Comparison of ENCODE assay signal across 31 cellular contexts in genomic region chr2:26384183-26384582, GRCh38. TPM values are rescaled to one million over a fixed set of nuclear protein-coding genes. Genes with fewer than 3 reads are reported as not detected.
DNase-seq lines count a peak whose midpoint lies in the region; ATAC-seq lines count a peak whose summit lies in the region.
"Had no signal": no experiment of that assay in that cellular context is flagged by ENCODE, and none has a peak within 500 bp of the region (broad histone marks: within the 10 kb centered on the region; RNA-seq: fewer than 3 reads in every experiment).

No MANE protein-coding gene starts in this region.

- H4K20me1 ChIP-seq in Karpas-422 (ENCODE audit: insufficient read depth, low read depth, low read length) = no peaks in the 10 kb centered on the region

- H3K4me3 ChIP-seq in Karpas-422 (ENCODE audit: low read length) = no peak overlapping the region
- H3K4me3 ChIP-seq: BLaER1 treated with 17β-estradiol and CSF1 and Interleukin-3, amounts not matched to agents 10 nM and 100 nM; esophagus muscularis mucosa; heart right ventricle; stomach had no signal

- H3K4me1 ChIP-seq in Karpas-422 (ENCODE audit: low read length) = peaks cover 16% of the 10 kb centered on the region
- H3K4me1 ChIP-seq: esophagus muscularis mucosa, stomach had no signal

- peaks cover 30% of the 10 kb centered on the region for H3K79me2 ChIP-seq in Karpas-422 (ENCODE audit: low read length)

- H3K9me3 ChIP-seq in Karpas-422 (ENCODE audit: low read length) = no peaks in the 10 kb centered on the region
- H3K9me3 ChIP-seq: BLaER1 treated with 17β-estradiol and CSF1 and Interleukin-3, amounts not matched to agents 10 nM and 100 nM; esophagus muscularis mucosa; heart right ventricle; stomach had no signal

- no peak overlapping the region for H2AFZ ChIP-seq in Karpas-422 (ENCODE audit: low read length)

- no peak overlapping the region for H3K4me2 ChIP-seq in Karpas-422 (ENCODE audit: low read depth, low read length, poor library complexity, severe bottlenecking)
- H3K4me2 ChIP-seq: BLaER1 treated with 17β-estradiol and CSF1 and Interleukin-3, amounts not matched to agents 10 nM and 100 nM had no signal

- H3K27me3 ChIP-seq in Karpas-422 (ENCODE audit: low read length) = no peaks in the 10 kb centered on the region
- H3K27me3 ChIP-seq: BLaER1 treated with 17β-estradiol and CSF1 and Interleukin-3, amounts not matched to agents 10 nM and 100 nM; esophagus muscularis mucosa; heart right ventricle; stomach had no signal

- H3K9ac ChIP-seq in Karpas-422 (ENCODE audit: low read length) = no peak overlapping the region
- H3K9ac ChIP-seq: BLaER1 treated with 17β-estradiol and CSF1 and Interleukin-3, amounts not matched to agents 10 nM and 100 nM had no signal

- H3K9me2 ChIP-seq in Karpas-422 (replicated peaks; ENCODE audit: insufficient read depth, low read length) = 0 out of 2 replicates have a peak, but pooled peaks cover 3% of the 10 kb centered on the region

- peak overlapping the region; percentile 7; the same call in 1 of the 2 replicates for H3K27ac ChIP-seq in Karpas-422 (ENCODE audit: low read length)
- H3K27ac ChIP-seq in caudate nucleus (ENCODE audit: low read depth, low read length) = peak overlapping the region; percentile 34
- H3K27ac ChIP-seq: BLaER1 treated with 17β-estradiol and CSF1 and Interleukin-3, amounts not matched to agents 10 nM and 100 nM; esophagus muscularis mucosa; heart right ventricle; stomach had no signal

- no peak for ATAC-seq in GM21529 (IDR thresholded peaks at IDR 0.05; ENCODE audit: unreplicated experiment)
- no peak for ATAC-seq in HG02610 (IDR thresholded peaks at IDR 0.05; ENCODE audit: unreplicated experiment)
- ATAC-seq: activated naive CD8-positive, alpha-beta T cell treated with anti-CD3 and anti-CD28 coated beads, Interleukin-2, amount 50 U/mL, for 24 hours; activated T-cell treated with anti-CD3 and anti-CD28 coated beads, Interleukin-2, amount 50 U/mL, for 4 hours; heart right ventricle; left ventricle myocardium superior; right cardiac atrium had no signal

- DNase-seq in EH (ENCODE audit: low read depth) (peak; percentile 35), Karpas-422 (no peak), caudate nucleus (lab: John Stamatoyannopoulos, UW) (peak in 8 of 61 donors; percentile 1 to 31 (median 18)), putamen (ENCODE audit: low spot score) (peak; percentile 3), SK-N-DZ (ENCODE audit: low spot score) (no peak)
- DNase-seq: activated CD4-positive, alpha-beta T cell treated with anti-CD3 and anti-CD28 coated beads for 4 hours; activated naive CD8-positive, alpha-beta T cell treated with anti-CD3 and anti-CD28 coated beads, Interleukin-2, amount 50 U/mL, for 24 hours; activated T-cell treated with anti-CD3 and anti-CD28 coated beads, Interleukin-2, amount 50 U/mL, for 4 hours; central memory CD4-positive, alpha-beta T cell; COR-L47; DMS53; foreskin fibroblast; GF-D8; GOT3; heart right ventricle; KG1; kidney; left ventricle myocardium superior; MM.1S; NCI-H2029; NCI-H524 treated with DMSO at 0.1 percent for 48 hours; right cardiac atrium; SHP77 treated with DMSO at 0.1 percent for 48 hours; stimulated activated CD4-positive, alpha-beta T cell treated with anti-CD3 and anti-CD28 coated beads, Interleukin-1b, Interleukin-23, amount 100 ng/mL, for 48 hours; stomach; SW 1271 had no signal

- H3K36me3 ChIP-seq in Karpas-422 (ENCODE audit: insufficient read depth, low read length) = peaks cover 53% of the 10 kb centered on the region; the same call in 1 of the 2 replicates

RNA-seq across cellular contexts. Expression of gene DRC1, which starts 17.5 kb away (rescaled TPM):
- not detected in 2 replicates for total RNA-seq in Karpas-422 (2014; rRNA removed; shearing (Covaris generic); ENCODE audit: low replicate concordance)
- polyA plus RNA-seq in SK-N-DZ (2014; cell fraction: cytosol; rRNA removed) = not detected in 2 replicates
- not detected in 2 replicates for polyA plus RNA-seq in SK-N-DZ (2014; cell fraction: nucleus; rRNA removed)
- total RNA-seq: activated CD8-positive, alpha-beta memory T cell treated with anti-CD3 and anti-CD28 coated beads for 36 hours; activated T-cell treated with anti-CD3 and anti-CD28 coated beads, Interleukin-2, amount 50 U/mL, for 4 hours; left ventricle myocardium superior; right cardiac atrium had no signal
- polyA plus RNA-seq: right cardiac atrium, stomach had no signal

RNA-seq across cellular contexts. Expression of gene ADGRF3, which starts 37.6 kb away (rescaled TPM):
- 0.25 TPM in 1 of 2 replicates, not detected in the other for total RNA-seq in Karpas-422 (2014; rRNA removed; shearing (Covaris generic); ENCODE audit: low replicate concordance)
- polyA plus RNA-seq in SK-N-DZ (2014; cell fraction: cytosol; rRNA removed) = 0.07 TPM in 1 of 2 replicates, not detected in the other
- polyA plus RNA-seq in SK-N-DZ (2014; cell fraction: nucleus; rRNA removed) = 0.19 and 2.1 TPM in 2 replicates
- total RNA-seq: esophagus muscularis mucosa, left ventricle myocardium superior had no signal

RNA-seq across cellular contexts. Expression of gene SELENOI, which starts 38.2 kb away (rescaled TPM):
- 31.3 and 32.4 TPM in 2 replicates for total RNA-seq in Karpas-422 (2014; rRNA removed; shearing (Covaris generic); ENCODE audit: low replicate concordance)
- 12.7 and 16.7 TPM in 2 replicates for polyA plus RNA-seq in SK-N-DZ (2014; cell fraction: cytosol; rRNA removed)
- 8.2 and 9.9 TPM in 2 replicates for polyA plus RNA-seq in SK-N-DZ (2014; cell fraction: nucleus; rRNA removed)

Comparison
In these comparisons a context has a peak if more than half of its experiments do, and no peak if none do; other contexts are left out.
1. DNase-seq: peak in EH (single experiment) and putamen (single experiment); none in Karpas-422 (single experiment) and SK-N-DZ (single experiment).